17 cellular contexts compared by ENCODE assay signal in genomic region chr10:72690071-72690755, GRCh38. TPM values are rescaled to one million over a fixed set of nuclear protein-coding genes. Genes with fewer than 3 reads are reported as not detected.
DNase-seq lines count a peak whose midpoint lies in the region; ATAC-seq and TF ChIP-seq lines count a peak whose summit lies in the region.
"Had no signal": no experiment of that assay in that cellular context is flagged by ENCODE, and none has a peak within 500 bp of the region (broad histone marks: within the 10 kb centered on the region; RNA-seq: fewer than 3 reads in every experiment).

No MANE protein-coding gene starts in this region.

- no peak overlapping the region for H3K56ac ChIP-seq in IMR-90 (ENCODE audit: extremely low read depth, insufficient read depth, low read length)

- H3K79me1 ChIP-seq in IMR-90 (ENCODE audit: low read depth in 1 of 2, low read length in 2 of 2), result peaks cover 18 to 28% of the 10 kb centered on the region in 2 experiments; a peak in 3 of 4 replicates

- peak overlapping the region; percentile 3; the same call in 1 of the 2 replicates for H3K4me2 ChIP-seq in IMR-90 (ENCODE audit: low read depth, low read length)

- H3K14ac ChIP-seq in IMR-90 (replicated peaks; ENCODE audit: low read depth, low read length), result no peak overlapping the region

- ATAC-seq in IMR-90 (ENCODE audit: low read depth), result no peak
- ATAC-seq in GM21737 (IDR thresholded peaks at IDR 0.05; ENCODE audit: unreplicated experiment), result no peak
- ATAC-seq: stimulated activated memory B cell treated with anti-CD40 and anti-IgM and Interleukin-4, amounts not matched to agents 10 μg/mL and 1 μg/mL and 100 μg/mL, for 72 hours; T-helper 17 cell had no signal

- H3K4ac ChIP-seq in IMR-90 (ENCODE audit: low read depth, low read length), result no peak overlapping the region

- peak overlapping the region; percentile 19 for H3K4me3 Mint-ChIP-seq in progenitor cell of endocrine pancreas (ENCODE audit: low read depth)
- H3K4me3 Mint-ChIP-seq: activated naive CD4-positive, alpha-beta T cell treated with anti-CD3 and anti-CD28 coated beads, Interleukin-2, amount 50 U/mL, for 24 hours; stimulated activated memory B cell treated with anti-CD40 and anti-IgM and Interleukin-4, amounts not matched to agents 10 μg/mL and 1 μg/mL and 100 μg/mL, for 72 hours; T-helper 17 cell; type B pancreatic cell had no signal

- H3K4me3 ChIP-seq in IMR-90 (ENCODE audit: insufficient read depth, low read depth, low read length) (no peak overlapping the region), adipocyte (ENCODE audit: low read length) (no peak overlapping the region)
- H3K4me3 ChIP-seq: breast epithelium had no signal

- H2BK15ac ChIP-seq in IMR-90 (ENCODE audit: low read depth, low read length), result no peak overlapping the region

- intact Hi-C loops in IMR-90 (cut with micrococcal nuclease), result loop anchor here (5.0 kb wide), 1 partner anchor 313 kb away; no protein-coding TSS in a partner anchor

- no peak for TF ChIP-seq POLR2A in IMR-90 (IDR thresholded peaks at IDR 0.05; ENCODE audit: low read depth, low read length)

- no peaks in the 10 kb centered on the region for H3K27me3 ChIP-seq in IMR-90 (ENCODE audit: control insufficient read depth, insufficient read depth, low read length)
- no peaks in the 10 kb centered on the region for H3K27me3 ChIP-seq in adipocyte (replicated peaks; ENCODE audit: control insufficient read depth, insufficient read depth, low read length)
- H3K27me3 ChIP-seq: breast epithelium had no signal

- WGBS in IMR-90 (ENCODE audit: extremely low coverage in 2 of 2, insufficient read length in 1 of 2), 2 experiments, result no CpG with 5 or more reads among the region's 3 CpGs

- CTCF ChIA-PET in IMR-90 (lab: Yijun Ruan, JAX), result no interaction called here

- in situ Hi-C loops in IMR-90 (cut with MboI; ENCODE audit: low sequenced_read_pairs), result loop anchor here (5.0 kb wide), 1 partner anchor 142 kb away; no protein-coding TSS in a partner anchor

- dilution Hi-C loops in IMR-90 (cut with HindIII; ENCODE audit: low sequenced_read_pairs, unreplicated experiment), result no loop called here

- no peak for TF ChIP-seq RAD21 in IMR-90 (IDR thresholded peaks at IDR 0.05; ENCODE audit: low read length)

- no peak overlapping the region for H3K18ac ChIP-seq in IMR-90 (ENCODE audit: low read depth, low read length)

- no peaks in the 10 kb centered on the region for H3K9me3 Mint-ChIP-seq in progenitor cell of endocrine pancreas (ENCODE audit: low read depth)
- H3K9me3 Mint-ChIP-seq: activated naive CD4-positive, alpha-beta T cell treated with anti-CD3 and anti-CD28 coated beads, Interleukin-2, amount 50 U/mL, for 24 hours; stimulated activated memory B cell treated with anti-CD40 and anti-IgM and Interleukin-4, amounts not matched to agents 10 μg/mL and 1 μg/mL and 100 μg/mL, for 72 hours; type B pancreatic cell had no signal

- no peak overlapping the region for H2AK5ac ChIP-seq in IMR-90 (ENCODE audit: low read depth, low read length)

- no peaks in the 10 kb centered on the region for H3K36me3 ChIP-seq in IMR-90 (ENCODE audit: control insufficient read depth, insufficient read depth, low read length)
- H3K36me3 ChIP-seq in adipocyte (ENCODE audit: control insufficient read depth, insufficient read depth, low read length, severe bottlenecking), result no peaks in the 10 kb centered on the region
- H3K36me3 ChIP-seq: breast epithelium had no signal

- H2AFZ ChIP-seq in IMR-90 (replicated peaks; ENCODE audit: low read length, poor library complexity), result no peak overlapping the region

- H2AK9ac ChIP-seq in IMR-90 (replicated peaks; ENCODE audit: low read depth, low read length, poor library complexity), result no peak overlapping the region

- H4K91ac ChIP-seq in IMR-90 (ENCODE audit: insufficient read depth, low read depth, low read length), result no peak overlapping the region

- no peak overlapping the region for H2BK20ac ChIP-seq in IMR-90 (ENCODE audit: low read depth, low read length)

- H3K4me1 Mint-ChIP-seq in progenitor cell of endocrine pancreas (ENCODE audit: low read depth), result peaks cover 46% of the 10 kb centered on the region

- no peaks in the 10 kb centered on the region for H3K36me3 Mint-ChIP-seq in progenitor cell of endocrine pancreas (ENCODE audit: insufficient read depth)
- H3K36me3 Mint-ChIP-seq: activated naive CD4-positive, alpha-beta T cell treated with anti-CD3 and anti-CD28 coated beads, Interleukin-2, amount 50 U/mL, for 24 hours; stimulated activated memory B cell treated with anti-CD40 and anti-IgM and Interleukin-4, amounts not matched to agents 10 μg/mL and 1 μg/mL and 100 μg/mL, for 72 hours; type B pancreatic cell had no signal

- peak; percentile 2 for DNase-seq in NCI-H748 (lab: John Stamatoyannopoulos, UW; ENCODE audit: unreplicated experiment)
- no peak for DNase-seq in NCI-H748 treated with DMSO at 0.1 percent for 48 hours (lab: John Stamatoyannopoulos, UW)
- DNase-seq in IMR-90, result no peak
- DNase-seq in adipocyte (ENCODE audit: low read depth), result peak; percentile 57
- no peak for DNase-seq in progenitor cell of endocrine pancreas (ENCODE audit: low spot score, unreplicated experiment)
- no peak for DNase-seq in activated gamma-delta T cell (lab: John Stamatoyannopoulos, UW)
- DNase-seq in ureter (ENCODE audit: low spot score), result no peak
- DNase-seq: activated CD4-positive, CD25-positive, alpha-beta regulatory T cell treated with anti-CD3 and anti-CD28 coated beads, Interleukin-2, amount 50 U/mL, for 72 hours; mesendoderm; NCI-H2029; occipital lobe; T-helper 17 cell had no signal

- TF ChIP-seq CTCF in IMR-90 (conservative IDR thresholded peaks at IDR 0.05; ENCODE audit: low read depth, low read length) (no peak), progenitor cell of endocrine pancreas (IDR thresholded peaks at IDR 0.05; ENCODE audit: unreplicated experiment) (no peak)

- H2BK5ac ChIP-seq in IMR-90 (ENCODE audit: low read depth, low read length, poor library complexity, severe bottlenecking), result no peak overlapping the region

- H3K9me3 ChIP-seq in IMR-90 (ENCODE audit: control insufficient read depth, insufficient read depth, low read length) (no peaks in the 10 kb centered on the region), adipocyte (ENCODE audit: control insufficient read depth, low read length) (no peaks in the 10 kb centered on the region)
- H3K9me3 ChIP-seq: breast epithelium had no signal

- H4K20me1 ChIP-seq in IMR-90 (ENCODE audit: insufficient read depth, low read length), result peaks cover 25% of the 10 kb centered on the region; the same call in 1 of the 2 replicates

- no peaks in the 10 kb centered on the region; the same call in 1 of the 2 replicates for H3K9me1 ChIP-seq in IMR-90 (ENCODE audit: insufficient read depth, low read length)

- no peak overlapping the region for H3K27ac Mint-ChIP-seq in progenitor cell of endocrine pancreas
- H3K27ac Mint-ChIP-seq: activated naive CD4-positive, alpha-beta T cell treated with anti-CD3 and anti-CD28 coated beads, Interleukin-2, amount 50 U/mL, for 24 hours; stimulated activated memory B cell treated with anti-CD40 and anti-IgM and Interleukin-4, amounts not matched to agents 10 μg/mL and 1 μg/mL and 100 μg/mL, for 72 hours; T-helper 17 cell; type B pancreatic cell had no signal

- H3K4me1 ChIP-seq in IMR-90 (ENCODE audit: control insufficient read depth, insufficient read depth, low read length), result peaks cover 4% of the 10 kb centered on the region; the same call in 1 of the 2 replicates
- peaks cover 38% of the 10 kb centered on the region for H3K4me1 ChIP-seq in adipocyte (ENCODE audit: control insufficient read depth, insufficient read depth, low read length)
- H3K4me1 ChIP-seq: breast epithelium had no signal

- no peaks in the 10 kb centered on the region for H3K27me3 Mint-ChIP-seq in progenitor cell of endocrine pancreas
- H3K27me3 Mint-ChIP-seq: activated naive CD4-positive, alpha-beta T cell treated with anti-CD3 and anti-CD28 coated beads, Interleukin-2, amount 50 U/mL, for 24 hours; stimulated activated memory B cell treated with anti-CD40 and anti-IgM and Interleukin-4, amounts not matched to agents 10 μg/mL and 1 μg/mL and 100 μg/mL, for 72 hours; type B pancreatic cell had no signal

- H4K5ac ChIP-seq in IMR-90 (ENCODE audit: low read depth, low read length), result no peak overlapping the region

- H3K27ac ChIP-seq in IMR-90 (ENCODE audit: insufficient read depth, low read length), result no peak overlapping the region
- H3K27ac ChIP-seq: breast epithelium had no signal

- H3K23ac ChIP-seq in IMR-90 (ENCODE audit: low read depth, low read length), result no peak overlapping the region

- BruUV-seq in IMR-90 (replicated peaks; lab: Mats Ljungman, UMichigan), result no TSS peak

- no peak overlapping the region for H2BK120ac ChIP-seq in IMR-90 (ENCODE audit: low read depth, low read length)

- H3K9ac ChIP-seq in IMR-90 (ENCODE audit: low read depth, low read length) (no peak overlapping the region), adipocyte (ENCODE audit: low read length) (no peak overlapping the region)

- POLR2A ChIA-PET in IMR-90 (lab: Charles Lee; ENCODE audit: unreplicated experiment), result no interaction called here

- H4K8ac ChIP-seq in IMR-90 (ENCODE audit: low read depth in 2 of 2, low read length in 2 of 2), result no peak overlapping the region

TF ChIP-seq in IMR-90, 13 proteins besides CTCF, POLR2A, EP300 and RAD21:
- no peak for TF ChIP-seq MAFK (IDR thresholded peaks at IDR 0.05; ENCODE audit: low read depth, low read length)
- TF ChIP-seq CEBPB (IDR thresholded peaks at IDR 0.05; ENCODE audit: low read depth, low read length), result peak; percentile 28

RNA-seq across cellular contexts. Expression of gene MCU, which starts 1.7 kb away (rescaled TPM):
- total RNA-seq in IMR-90 (2012; rRNA removed) (36.2 and 39.7 TPM in 2 replicates), progenitor cell of endocrine pancreas (63.8 and 66.2 TPM in 2 replicates), ureter (40.1 TPM)
- 35.1 and 36.7 TPM in 2 replicates for polyA plus RNA-seq in IMR-90 (2012; rRNA removed)
- polyA plus RNA-seq in IMR-90 (2012; cell fraction: cytosol; rRNA removed), result 9.6 and 11.2 TPM in 2 replicates
- polyA plus RNA-seq in IMR-90 (2012; cell fraction: nucleus; rRNA removed; ENCODE audit: low replicate concordance), result 12.1 and 61.4 TPM in 2 replicates

Comparison
In these comparisons a context has a peak if more than half of its experiments do, and no peak if none do; other contexts are left out.
1. DNase-seq: peak in NCI-H748 (single experiment) and adipocyte (single experiment); none in NCI-H748 treated with DMSO at 0.1 percent for 48 hours (single experiment), IMR-90 (single experiment), progenitor cell of endocrine pancreas (single experiment), activated gamma-delta T cell (single experiment) and ureter (single experiment).